In the genomic region with DNA sequence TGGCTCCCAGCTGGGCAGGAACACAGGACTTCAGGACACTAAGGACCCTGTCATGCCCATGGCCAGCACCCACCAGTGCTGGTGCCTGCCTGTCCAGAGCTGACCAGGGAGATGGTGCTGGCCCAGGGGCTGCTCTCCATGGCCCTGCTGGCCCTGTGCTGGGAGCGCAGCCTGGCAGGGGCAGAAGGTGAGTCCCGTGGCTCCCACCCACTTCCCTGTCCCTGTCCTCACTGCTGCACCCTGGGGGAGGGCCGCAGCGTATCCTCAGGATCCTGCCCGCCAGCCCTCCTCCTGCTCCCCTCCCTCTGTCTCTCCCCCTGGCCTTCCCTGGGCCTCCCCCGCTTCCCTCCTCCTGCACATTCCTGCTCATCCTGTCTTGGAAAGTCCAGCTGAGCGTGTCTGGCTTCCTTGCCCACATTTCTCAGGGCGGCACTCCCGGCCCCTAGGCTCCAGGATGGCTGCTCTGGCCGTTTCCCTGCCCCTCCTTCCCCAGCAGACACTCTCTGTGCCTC, we compare ENCODE assay signal across 17 cellular contexts. TPM values are rescaled to one million over a fixed set of nuclear protein-coding genes. Genes with fewer than 3 reads are reported as not detected.
A peak's percentile ranks its signal among the peaks of the same experiment; 100 is the strongest.
DNase-seq lines count a peak whose midpoint lies in the region; ATAC-seq and TF ChIP-seq lines count a peak whose summit lies in the region.
"Had no signal": no experiment of that assay in that cellular context is flagged by ENCODE, and none has a peak within 500 bp of the region (broad histone marks: within the 10 kb centered on the region; RNA-seq: fewer than 3 reads in every experiment).

No MANE protein-coding gene starts in this region.

- ATAC-seq in SK-N-SH treated with all-trans-retinoic acid at 6 μM for 48 hours, result peak; percentile 24; the same call in 2 of the 3 replicates
- ATAC-seq in stimulated activated memory B cell treated with anti-CD40 and anti-IgM and Interleukin-4, amounts not matched to agents 10 μg/mL and 1 μg/mL and 100 μg/mL, for 72 hours, result no peak
- no peak for ATAC-seq in HG03342 (IDR thresholded peaks at IDR 0.05; ENCODE audit: unreplicated experiment)

- H3K36me3 ChIP-seq in SK-N-SH (replicated peaks in 1 of 2; ENCODE audit: control insufficient read depth in 1 of 2, insufficient read depth in 2 of 2, low read length in 1 of 2), result no peaks in the 10 kb centered on the region
- H3K36me3 ChIP-seq: MG63, tibial artery had no signal

- H4K20me1 ChIP-seq in SK-N-SH (ENCODE audit: insufficient read depth), result no peaks in the 10 kb centered on the region

- H3K36me3 Mint-ChIP-seq in dendritic cell treated with granulocyte-macrophage colony-stimulating factor and Interleukin-4, amounts not matched to agents 40 ng/mL and 50 ng/mL, for 4 days (ENCODE audit: low read depth), result peaks cover 98% of the 10 kb centered on the region
- H3K36me3 Mint-ChIP-seq in stimulated activated memory B cell treated with anti-CD40 and anti-IgM and Interleukin-4, amounts not matched to agents 10 μg/mL and 1 μg/mL and 100 μg/mL, for 72 hours, result peaks cover 90% of the 10 kb centered on the region
- H3K36me3 Mint-ChIP-seq: CD4-positive, alpha-beta memory T cell had no signal

- no peaks in the 10 kb centered on the region for H3F3A ChIP-seq in SK-N-SH (replicated peaks; ENCODE audit: insufficient read depth)

- POLR2A ChIA-PET in SK-N-SH (lab: Yijun Ruan, JAX), result no interaction called here
- POLR2A ChIA-PET in RWPE1 (lab: Yijun Ruan, JAX; ENCODE audit: low non-redundant PET), result no interaction called here

- H3K4me2 ChIP-seq in SK-N-SH, result no peak overlapping the region

- H3K27me3 Mint-ChIP-seq in dendritic cell treated with granulocyte-macrophage colony-stimulating factor and Interleukin-4, amounts not matched to agents 40 ng/mL and 50 ng/mL, for 4 days, result no peaks in the 10 kb centered on the region
- H3K27me3 Mint-ChIP-seq in stimulated activated memory B cell treated with anti-CD40 and anti-IgM and Interleukin-4, amounts not matched to agents 10 μg/mL and 1 μg/mL and 100 μg/mL, for 72 hours, result no peaks in the 10 kb centered on the region

- TF ChIP-seq EP300 in SK-N-SH (IDR thresholded peaks at IDR 0.05; ENCODE audit: borderline replicate concordance in 1 of 2, low read depth in 1 of 2, low read length in 1 of 2), result no peak

- no peak for TF ChIP-seq RAD21 in SK-N-SH (IDR thresholded peaks at IDR 0.05; ENCODE audit: low read length)

- TF ChIP-seq CTCF in SK-N-SH (IDR thresholded peaks at IDR 0.05), result no peak
- TF ChIP-seq CTCF in RWPE1 (conservative IDR thresholded peaks at IDR 0.05; ENCODE audit: low read depth), result no peak

- no peak overlapping the region for H2AFZ ChIP-seq in SK-N-SH (ENCODE audit: low read depth)
- H2AFZ ChIP-seq: parathyroid adenoma had no signal

- peak overlapping the region; percentile 8 for H3K4me3 Mint-ChIP-seq in dendritic cell treated with granulocyte-macrophage colony-stimulating factor and Interleukin-4, amounts not matched to agents 40 ng/mL and 50 ng/mL, for 4 days
- peak overlapping the region; percentile 8 for H3K4me3 Mint-ChIP-seq in stimulated activated memory B cell treated with anti-CD40 and anti-IgM and Interleukin-4, amounts not matched to agents 10 μg/mL and 1 μg/mL and 100 μg/mL, for 72 hours
- H3K4me3 Mint-ChIP-seq: activated T-helper 17 cell treated with anti-CD3 and anti-CD28 coated beads, Interleukin-2, amount 50 U/mL, for 72 hours; CD4-positive, alpha-beta memory T cell had no signal

- H3K4me1 ChIP-seq in SK-N-SH (ENCODE audit: control insufficient read depth in 1 of 2, insufficient read depth in 2 of 2, low read depth in 1 of 2, low read length in 1 of 2), result no peaks in the 10 kb centered on the region
- H3K4me1 ChIP-seq: parathyroid adenoma, tibial artery had no signal

- H3K27me3 ChIP-seq in SK-N-SH (ENCODE audit: insufficient read depth), result no peaks in the 10 kb centered on the region; the same call in 1 of the 2 replicates
- H3K27me3 ChIP-seq: MG63 had no signal

- H3K27ac Mint-ChIP-seq in dendritic cell treated with granulocyte-macrophage colony-stimulating factor and Interleukin-4, amounts not matched to agents 40 ng/mL and 50 ng/mL, for 4 days, result peak overlapping the region; percentile 90
- H3K27ac Mint-ChIP-seq in stimulated activated memory B cell treated with anti-CD40 and anti-IgM and Interleukin-4, amounts not matched to agents 10 μg/mL and 1 μg/mL and 100 μg/mL, for 72 hours, result peak overlapping the region; percentile 87
- H3K27ac Mint-ChIP-seq: activated T-helper 17 cell treated with anti-CD3 and anti-CD28 coated beads, Interleukin-2, amount 50 U/mL, for 72 hours; CD4-positive, alpha-beta memory T cell had no signal

- H3K27ac ChIP-seq in SK-N-SH (ENCODE audit: low read depth in 2 of 2, low read length in 1 of 2) (no peak overlapping the region), RWPE1 (no peak overlapping the region)
- H3K27ac ChIP-seq: 22Rv1, parathyroid adenoma, tibial artery had no signal

- no peak overlapping the region for H3K9ac ChIP-seq in SK-N-SH
- H3K9ac ChIP-seq: parathyroid adenoma had no signal

- H3K4me1 Mint-ChIP-seq in dendritic cell treated with granulocyte-macrophage colony-stimulating factor and Interleukin-4, amounts not matched to agents 40 ng/mL and 50 ng/mL, for 4 days (ENCODE audit: low read depth), result peaks cover 90% of the 10 kb centered on the region
- H3K4me1 Mint-ChIP-seq in stimulated activated memory B cell treated with anti-CD40 and anti-IgM and Interleukin-4, amounts not matched to agents 10 μg/mL and 1 μg/mL and 100 μg/mL, for 72 hours, result peaks cover 83% of the 10 kb centered on the region
- H3K4me1 Mint-ChIP-seq: CD4-positive, alpha-beta memory T cell had no signal

- H3K9me3 ChIP-seq in SK-N-SH, result no peaks in the 10 kb centered on the region
- H3K9me3 ChIP-seq: MG63 had no signal

- H3K9me3 Mint-ChIP-seq in dendritic cell treated with granulocyte-macrophage colony-stimulating factor and Interleukin-4, amounts not matched to agents 40 ng/mL and 50 ng/mL, for 4 days, result no peaks in the 10 kb centered on the region
- no peaks in the 10 kb centered on the region for H3K9me3 Mint-ChIP-seq in stimulated activated memory B cell treated with anti-CD40 and anti-IgM and Interleukin-4, amounts not matched to agents 10 μg/mL and 1 μg/mL and 100 μg/mL, for 72 hours
- H3K9me3 Mint-ChIP-seq: activated T-helper 17 cell treated with anti-CD3 and anti-CD28 coated beads, Interleukin-2, amount 50 U/mL, for 72 hours had no signal

- no peaks in the 10 kb centered on the region for H3K79me2 ChIP-seq in SK-N-SH (ENCODE audit: insufficient read depth)
- H3K79me2 ChIP-seq: parathyroid adenoma had no signal

- intact Hi-C loops in dendritic cell treated with granulocyte-macrophage colony-stimulating factor and Interleukin-4, amounts not matched to agents 40 ng/mL and 50 ng/mL, for 4 days (cut with micrococcal nuclease), result no loop called here

- CTCF ChIA-PET in SK-N-SH (lab: Yijun Ruan, JAX) (interaction anchor here (1.4 kb wide), 1 partner anchor 66 kb away, joined by 4 read pairs; no protein-coding TSS in a partner anchor), RWPE1 (lab: Yijun Ruan, JAX) (no interaction called here)

- H3K9me2 ChIP-seq in SK-N-SH, result no peaks in the 10 kb centered on the region

- 38% methylated on average over 6 of the region's 10 CpGs for WGBS in SK-N-SH (ENCODE audit: low lambda C conversion rate)

- H3K4me3 ChIP-seq in SK-N-SH (ENCODE audit: low read depth in 2 of 2, low read length in 1 of 2), result no peak overlapping the region
- H3K4me3 ChIP-seq: MG63, tibial artery had no signal

- DNase-seq in SK-N-SH (no peak), left kidney (ENCODE audit: low read depth, low spot score) (peak; percentile 92), cerebellar cortex (ENCODE audit: low spot score) (no peak), RWPE1 (ENCODE audit: low spot score) (no peak)
- DNase-seq: CD4-positive, alpha-beta memory T cell; cortex of kidney; EL; MG63 had no signal

TF ChIP-seq in SK-N-SH treated with all-trans-retinoic acid at 6 μM for 48 hours, 23 proteins besides CTCF, POLR2A, EP300 and RAD21 (continues in another document):
- TF ChIP-seq ZFP30 (CRISPR knock-in tag; IDR thresholded peaks at IDR 0.05) (no peak), BACH2 (CRISPR knock-in tag; IDR thresholded peaks at IDR 0.05; ENCODE audit: borderline replicate concordance) (no peak)
- TF ChIP-seq, protein P1, sequence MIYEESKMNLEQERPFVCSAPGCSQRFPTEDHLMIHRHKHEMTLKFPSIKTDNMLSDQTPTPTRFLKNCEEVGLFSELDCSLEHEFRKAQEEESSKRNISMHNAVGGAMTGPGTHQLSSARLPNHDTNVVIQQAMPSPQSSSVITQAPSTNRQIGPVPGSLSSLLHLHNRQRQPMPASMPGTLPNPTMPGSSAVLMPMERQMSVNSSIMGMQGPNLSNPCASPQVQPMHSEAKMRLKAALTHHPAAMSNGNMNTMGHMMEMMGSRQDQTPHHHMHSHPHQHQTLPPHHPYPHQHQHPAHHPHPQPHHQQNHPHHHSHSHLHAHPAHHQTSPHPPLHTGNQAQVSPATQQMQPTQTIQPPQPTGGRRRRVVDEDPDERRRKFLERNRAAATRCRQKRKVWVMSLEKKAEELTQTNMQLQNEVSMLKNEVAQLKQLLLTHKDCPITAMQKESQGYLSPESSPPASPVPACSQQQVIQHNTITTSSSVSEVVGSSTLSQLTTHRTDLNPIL (CRISPR knock-in tag; IDR thresholded peaks at IDR 0.05; ENCODE audit: low read depth), result no peak

TF ChIP-seq in SK-N-SH, 30 proteins besides CTCF, POLR2A, EP300 and RAD21:
- TF ChIP-seq, protein P2, sequence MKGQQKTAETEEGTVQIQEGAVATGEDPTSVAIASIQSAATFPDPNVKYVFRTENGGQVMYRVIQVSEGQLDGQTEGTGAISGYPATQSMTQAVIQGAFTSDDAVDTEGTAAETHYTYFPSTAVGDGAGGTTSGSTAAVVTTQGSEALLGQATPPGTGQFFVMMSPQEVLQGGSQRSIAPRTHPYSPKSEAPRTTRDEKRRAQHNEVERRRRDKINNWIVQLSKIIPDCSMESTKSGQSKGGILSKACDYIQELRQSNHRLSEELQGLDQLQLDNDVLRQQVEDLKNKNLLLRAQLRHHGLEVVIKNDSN (IDR thresholded peaks at IDR 0.05; ENCODE audit: borderline replicate concordance, low read depth), result no peak
- no peak for TF ChIP-seq SMC3 (IDR thresholded peaks at IDR 0.05; ENCODE audit: low read depth, low read length)

RNA-seq across cellular contexts. Expression of a gene that starts 8.7 kb away (rescaled TPM):
- polyA plus RNA-seq in SK-N-SH (2012; rRNA removed), result not detected in 2 replicates
- not detected in 2 replicates for polyA plus RNA-seq in SK-N-SH (2012; cell fraction: cytosol; rRNA removed)
- polyA plus RNA-seq in SK-N-SH (2012; cell fraction: nucleus; rRNA removed), result 0.02 TPM in 1 of 2 replicates, not detected in the other
- polyA plus RNA-seq: fibroblast of lung had no signal
